22 cellular contexts compared by ENCODE assay signal in genomic region chr5:151073280-151073679, GRCh38. TPM values are rescaled to one million over a fixed set of nuclear protein-coding genes. Genes with fewer than 3 reads are reported as not detected.
A peak's percentile ranks its signal among the peaks of the same experiment; 100 is the strongest.
DNase-seq lines count a peak whose midpoint lies in the region; ATAC-seq, FAIRE-seq and TF ChIP-seq lines count a peak whose summit lies in the region.
"Had no signal": no experiment of that assay in that cellular context is flagged by ENCODE, and none has a peak within 500 bp of the region (broad histone marks: within the 10 kb centered on the region; RNA-seq: fewer than 3 reads in every experiment).

No MANE protein-coding gene starts in this region.

- peaks cover 2% of the 10 kb centered on the region for H3K79me1 ChIP-seq in H9 (ENCODE audit: insufficient read depth, low read depth, low read length, poor library complexity, severe bottlenecking)

- FAIRE-seq in kidney (lab: Jason Lieb, UNC): no peak
- FAIRE-seq: colon had no signal

- peaks cover 88% of the 10 kb centered on the region for H3K36me3 Mint-ChIP-seq in stimulated activated naive CD8-positive, alpha-beta T cell treated with anti-CD3 and anti-CD28 coated beads, Interleukin-15, Interleukin-2, amounts not matched to agents 100 ng/mL and 50 ng/mL, for 24 hours (ENCODE audit: low read depth)
- H3K36me3 Mint-ChIP-seq in endothelial cell (ENCODE audit: low read depth, unreplicated experiment) (peaks cover 24% of the 10 kb centered on the region), H9 (ENCODE audit: insufficient read depth in 1 of 3, low read depth in 3 of 3) (no peaks in the 10 kb centered on the region; a peak in 2 of 7 replicates)

- H3K9ac ChIP-seq in kidney (ENCODE audit: low read length in 2 of 2): no peak overlapping the region
- H3K9ac ChIP-seq in H9 (ENCODE audit: extremely low read depth, insufficient read length, low read length): no peak overlapping the region

- H3K36me3 ChIP-seq in ascending aorta (no peaks in the 10 kb centered on the region), kidney (ENCODE audit: control insufficient read depth in 1 of 2, insufficient read depth in 2 of 2, low read length in 2 of 2) (peaks cover 4 to 18% of the 10 kb centered on the region in 2 donors), upper lobe of left lung (peaks cover 0 to 4% (median 0%) of the 10 kb centered on the region in 4 donors)
- H3K36me3 ChIP-seq: prostate gland, vagina, WERI-Rb-1 had no signal

- H3K4me3 Mint-ChIP-seq in stimulated activated naive CD8-positive, alpha-beta T cell treated with anti-CD3 and anti-CD28 coated beads, Interleukin-15, Interleukin-2, amounts not matched to agents 100 ng/mL and 50 ng/mL, for 24 hours: no peak overlapping the region
- no peak overlapping the region for H3K4me3 Mint-ChIP-seq in endothelial cell (ENCODE audit: unreplicated experiment)
- H3K4me3 Mint-ChIP-seq in H9: no peak overlapping the region
- H3K4me3 Mint-ChIP-seq: activated CD4-positive, alpha-beta T cell treated with anti-CD3 and anti-CD28 coated beads, Interleukin-2, amount 10 ng/mL, durations not matched to agents 7 days and 5 days; activated naive CD8-positive, alpha-beta T cell treated with anti-CD3 and anti-CD28 coated beads, Interleukin-2, amount 10 ng/mL, durations not matched to agents 7 days and 5 days; effector memory CD8-positive, alpha-beta T cell had no signal

- no peak for TF ChIP-seq POLR2A in upper lobe of left lung (IDR thresholded peaks at IDR 0.05)

- no peak overlapping the region for H4K5ac ChIP-seq in H9 (ENCODE audit: insufficient read length, low read depth, low read length)

- H3K9me3 Mint-ChIP-seq in stimulated activated naive CD8-positive, alpha-beta T cell treated with anti-CD3 and anti-CD28 coated beads, Interleukin-15, Interleukin-2, amounts not matched to agents 100 ng/mL and 50 ng/mL, for 24 hours: no peaks in the 10 kb centered on the region
- H3K9me3 Mint-ChIP-seq in endothelial cell (ENCODE audit: unreplicated experiment) (no peaks in the 10 kb centered on the region), H9 (no peaks in the 10 kb centered on the region)
- H3K9me3 Mint-ChIP-seq: activated CD4-positive, alpha-beta T cell treated with anti-CD3 and anti-CD28 coated beads, Interleukin-2, amount 10 ng/mL, durations not matched to agents 7 days and 5 days; activated naive CD8-positive, alpha-beta T cell treated with anti-CD3 and anti-CD28 coated beads, Interleukin-2, amount 10 ng/mL, durations not matched to agents 7 days and 5 days; effector memory CD8-positive, alpha-beta T cell had no signal

- no peak overlapping the region for H3K4me2 ChIP-seq in H9 (ENCODE audit: insufficient read depth, insufficient read length, low read length)

- H2BK120ac ChIP-seq in H9 (ENCODE audit: low read depth, low read length, poor library complexity, severe bottlenecking): no peak overlapping the region

- no peak overlapping the region for H2BK20ac ChIP-seq in H9 (ENCODE audit: low read depth, low read length, poor library complexity, severe bottlenecking)

- peaks cover 2% of the 10 kb centered on the region; the same call in 1 of the 2 replicates for H3K79me2 ChIP-seq in H9 (ENCODE audit: insufficient read depth, low read length)

- no peak overlapping the region for H2BK5ac ChIP-seq in H9 (ENCODE audit: insufficient read length, low read length)

- H3K14ac ChIP-seq in H9 (ENCODE audit: insufficient read depth, low read length): no peak overlapping the region

- TF ChIP-seq CTCF in ascending aorta (IDR thresholded peaks at IDR 0.05): no peak
- TF ChIP-seq CTCF in kidney (IDR thresholded peaks at IDR 0.05; ENCODE audit: borderline replicate concordance, extremely low read depth, insufficient read depth): no peak
- TF ChIP-seq CTCF in upper lobe of left lung (IDR thresholded peaks at IDR 0.05): no peak
- no peak for TF ChIP-seq CTCF in endothelial cell (IDR thresholded peaks at IDR 0.05; ENCODE audit: unreplicated experiment)
- no peak for TF ChIP-seq CTCF in H9 (conservative IDR thresholded peaks at IDR 0.05)

- H3K27me3 ChIP-seq in ascending aorta (no peaks in the 10 kb centered on the region), upper lobe of left lung (no peaks in the 10 kb centered on the region), H9 (ENCODE audit: insufficient read depth, low read length) (no peaks in the 10 kb centered on the region)
- H3K27me3 ChIP-seq: neutrophil, vagina had no signal

- H2BK15ac ChIP-seq in H9 (ENCODE audit: low read depth, low read length): no peak overlapping the region

- H2AFZ ChIP-seq in H9 (ENCODE audit: low read length): no peak overlapping the region

- H2AK5ac ChIP-seq in H9 (ENCODE audit: insufficient read length, low read length): no peak overlapping the region

- no peak overlapping the region for H4K8ac ChIP-seq in H9 (replicated peaks; ENCODE audit: insufficient read length, low read depth, low read length)

- no peaks in the 10 kb centered on the region for H3K27me3 Mint-ChIP-seq in stimulated activated naive CD8-positive, alpha-beta T cell treated with anti-CD3 and anti-CD28 coated beads, Interleukin-15, Interleukin-2, amounts not matched to agents 100 ng/mL and 50 ng/mL, for 24 hours
- H3K27me3 Mint-ChIP-seq in endothelial cell (ENCODE audit: unreplicated experiment) (peaks cover 5% of the 10 kb centered on the region), H9 (ENCODE audit: low read depth) (no peaks in the 10 kb centered on the region)
- H3K27me3 Mint-ChIP-seq: activated CD4-positive, alpha-beta T cell treated with anti-CD3 and anti-CD28 coated beads, Interleukin-2, amount 10 ng/mL, durations not matched to agents 7 days and 5 days; activated naive CD8-positive, alpha-beta T cell treated with anti-CD3 and anti-CD28 coated beads, Interleukin-2, amount 10 ng/mL, durations not matched to agents 7 days and 5 days; effector memory CD8-positive, alpha-beta T cell had no signal

- H4K91ac ChIP-seq in H9 (ENCODE audit: insufficient read length, low read depth, low read length): no peak overlapping the region

- no peak overlapping the region for H3K18ac ChIP-seq in H9 (ENCODE audit: insufficient read length, low read depth, low read length)

- H4K20me1 ChIP-seq in H9 (ENCODE audit: control insufficient read depth, insufficient read depth, insufficient read length): no peaks in the 10 kb centered on the region

- H3K23ac ChIP-seq in H9 (ENCODE audit: insufficient read length, low read depth, low read length): no peak overlapping the region

- H3K27ac Mint-ChIP-seq in stimulated activated naive CD8-positive, alpha-beta T cell treated with anti-CD3 and anti-CD28 coated beads, Interleukin-15, Interleukin-2, amounts not matched to agents 100 ng/mL and 50 ng/mL, for 24 hours: peak overlapping the region; percentile 11
- H3K27ac Mint-ChIP-seq in endothelial cell (ENCODE audit: unreplicated experiment): no peak overlapping the region
- H3K27ac Mint-ChIP-seq in H9: no peak overlapping the region
- H3K27ac Mint-ChIP-seq: activated CD4-positive, alpha-beta T cell treated with anti-CD3 and anti-CD28 coated beads, Interleukin-2, amount 10 ng/mL, durations not matched to agents 7 days and 5 days; activated naive CD8-positive, alpha-beta T cell treated with anti-CD3 and anti-CD28 coated beads, Interleukin-2, amount 10 ng/mL, durations not matched to agents 7 days and 5 days had no signal

- 94 to 97% methylated on average over 2 of the region's 2 CpGs for WGBS in upper lobe of left lung, 2 donors
- no CpG with 5 or more reads among the region's 2 CpGs for WGBS in H9 (ENCODE audit: extremely low coverage, insufficient read length, low lambda C conversion rate)

- H3K27ac ChIP-seq in ascending aorta (peak overlapping the region; percentile 64 to 67), kidney (ENCODE audit: low read depth in 2 of 2, low read length in 2 of 2) (peak overlapping the region; percentile 20 to 75), upper lobe of left lung (peak overlapping the region; percentile 48 to 78 (median 67)), H9 (ENCODE audit: insufficient read length, low read depth, low read length) (no peak overlapping the region)
- H3K27ac ChIP-seq: prostate gland, vagina, WERI-Rb-1 had no signal

- no peak overlapping the region for H2BK12ac ChIP-seq in H9 (ENCODE audit: insufficient read length, low read depth, low read length)

- no peak overlapping the region for H3K56ac ChIP-seq in H9 (ENCODE audit: insufficient read length, low read depth, low read length)

- TF ChIP-seq EP300 in upper lobe of left lung (IDR thresholded peaks at IDR 0.05): no peak

- no peak overlapping the region for H3T11ph ChIP-seq in H9 (ENCODE audit: low read length)

- H3K4me3 ChIP-seq in ascending aorta (no peak overlapping the region), kidney (ENCODE audit: low read length in 2 of 2) (no peak overlapping the region), upper lobe of left lung (no peak overlapping the region)
- H3K4me3 ChIP-seq: prostate gland, vagina had no signal

- H3K4ac ChIP-seq in H9 (ENCODE audit: low read depth, low read length): no peak overlapping the region

- H3K23me2 ChIP-seq in H9 (ENCODE audit: insufficient read length, low read depth, low read length, poor library complexity, severe bottlenecking): no peaks in the 10 kb centered on the region

- DNase-seq in stimulated activated naive CD8-positive, alpha-beta T cell treated with anti-CD3 and anti-CD28 coated beads, Interleukin-15, Interleukin-2, amounts not matched to agents 100 U/mL and 50 U/mL, for 24 hours: no peak
- no peak for DNase-seq in ascending aorta (ENCODE audit: low spot score in 2 of 2)
- no peak for DNase-seq in kidney
- no peak for DNase-seq in upper lobe of left lung
- no peak for DNase-seq in endothelial cell (ENCODE audit: low spot score)
- DNase-seq in H9: no peak
- DNase-seq: activated CD4-positive, alpha-beta T cell treated with anti-CD3 and anti-CD28 coated beads, Interleukin-2, amount 10 ng/mL, durations not matched to agents 7 days and 5 days; activated naive CD8-positive, alpha-beta T cell treated with anti-CD3 and anti-CD28 coated beads, Interleukin-2, amount 10 ng/mL, durations not matched to agents 7 days and 5 days; DMS79 treated with DMSO at 0.1 percent for 48 hours; effector memory CD8-positive, alpha-beta T cell; GOT3; NCI-H1092 treated with DMSO at 0.1 percent for 48 hours; NCI-H187 treated with DMSO at 0.1 percent for 48 hours; NCI-H69; substantia nigra; WERI-Rb-1 had no signal

- H3K4me1 Mint-ChIP-seq in stimulated activated naive CD8-positive, alpha-beta T cell treated with anti-CD3 and anti-CD28 coated beads, Interleukin-15, Interleukin-2, amounts not matched to agents 100 ng/mL and 50 ng/mL, for 24 hours (ENCODE audit: low read depth): peaks cover 89% of the 10 kb centered on the region
- peaks cover 28% of the 10 kb centered on the region for H3K4me1 Mint-ChIP-seq in endothelial cell (ENCODE audit: unreplicated experiment)
- H3K4me1 Mint-ChIP-seq in H9: peaks cover 6 to 7% of the 10 kb centered on the region in 2 experiments; a peak in 2 of 4 replicates

- H3K4me1 ChIP-seq in ascending aorta (peaks cover 12 to 30% of the 10 kb centered on the region in 2 donors), kidney (ENCODE audit: control insufficient read depth in 1 of 2, insufficient read depth in 1 of 2, low read depth in 1 of 2, low read length in 2 of 2) (peaks cover 56 to 70% of the 10 kb centered on the region in 2 donors), upper lobe of left lung (peaks cover 75 to 80% (median 79%) of the 10 kb centered on the region in 4 donors), H9 (ENCODE audit: insufficient read depth, low read length) (no peaks in the 10 kb centered on the region)
- H3K4me1 ChIP-seq: prostate gland had no signal

- no peak for ATAC-seq in stimulated activated naive CD8-positive, alpha-beta T cell treated with anti-CD3 and anti-CD28 coated beads, Interleukin-15, Interleukin-2, amounts not matched to agents 100 U/mL and 50 U/mL, for 24 hours
- no peak for ATAC-seq in upper lobe of left lung (ENCODE audit: low FRiP score in 2 of 2)
- no peak for ATAC-seq in GM21619 (IDR thresholded peaks at IDR 0.05; ENCODE audit: unreplicated experiment)
- ATAC-seq: effector memory CD8-positive, alpha-beta T cell had no signal

- H3K9me3 ChIP-seq in ascending aorta: no peaks in the 10 kb centered on the region
- H3K9me3 ChIP-seq in kidney (ENCODE audit: control insufficient read depth in 1 of 2, low read length in 2 of 2): no peaks in the 10 kb centered on the region
- no peaks in the 10 kb centered on the region for H3K9me3 ChIP-seq in upper lobe of left lung
- H3K9me3 ChIP-seq in H9 (ENCODE audit: control insufficient read depth, low read depth, low read length): no peaks in the 10 kb centered on the region
- H3K9me3 ChIP-seq: neutrophil, prostate gland, vagina had no signal

- intact Hi-C loops in ascending aorta (cut with DNase I) (no loop called here), kidney (cut with DNase I) (no loop called here)

RNA-seq across cellular contexts. Expression of gene TNIP1, which starts 7.6 kb away (rescaled TPM):
- total RNA-seq in ascending aorta (54.6 TPM), kidney (132 TPM), upper lobe of left lung (100 to 1,000 TPM; 109 to 166 (median 130) TPM), endothelial cell (ENCODE audit: unreplicated experiment) (76.0 TPM), H9 (2021) (40.8 and 43.7 TPM in 2 replicates)
- polyA plus RNA-seq in kidney (ENCODE audit: insufficient read depth, low read depth, low replicate concordance): 109 TPM

RNA-seq across cellular contexts. Expression of gene GPX3, which starts 52.9 kb away (rescaled TPM):
- total RNA-seq in ascending aorta: 2,056 TPM
- 1,327 TPM for total RNA-seq in kidney
- polyA plus RNA-seq in kidney (ENCODE audit: insufficient read depth, low read depth, low replicate concordance): 27,893 TPM
- total RNA-seq in upper lobe of left lung: 1,000 to 10,000 TPM in 4 of 6 donors, 100 to 1,000 TPM in 2; 876 to 1,536 (median 1,027) TPM
- 32.5 TPM for total RNA-seq in endothelial cell (ENCODE audit: unreplicated experiment)
- total RNA-seq in H9 (2021): 20.4 and 20.9 TPM in 2 replicates
- total RNA-seq: activated CD4-positive, alpha-beta T cell treated with anti-CD3 and anti-CD28 coated beads, Interleukin-2, amount 10 ng/mL, durations not matched to agents 7 days and 5 days; activated naive CD8-positive, alpha-beta T cell treated with anti-CD3 and anti-CD28 coated beads, Interleukin-2, amount 10 ng/mL, durations not matched to agents 7 days and 5 days had no signal

Comparison
In these comparisons a context has a peak if more than half of its experiments do, and no peak if none do; other contexts are left out.
1. RNA of gene GPX3, which starts 52.9 kb away (total RNA-seq): 2,056 TPM in ascending aorta (single experiment), 1,327 TPM in kidney (single experiment) and 876 to 1,536 TPM in upper lobe of left lung; 32.5 TPM in endothelial cell (single experiment) and 20.4 to 20.9 TPM in H9; every median in the first group is over 10 times any median in the second.